ENCODE assay signal across 18 cellular contexts in genomic region chr9:123418506-123418905, GRCh38.
"Had no signal": no experiment of that assay in that cellular context is flagged by ENCODE, and none has a peak within 500 bp of the region (broad histone marks: within the 10 kb centered on the region; RNA-seq: fewer than 3 reads in every experiment).

No MANE protein-coding gene starts in this region.

- H3K9me3 Mint-ChIP-seq: activated naive CD8-positive, alpha-beta T cell treated with anti-CD3 and anti-CD28 coated beads for 36 hours; activated T-cell treated with anti-CD3 and anti-CD28 coated beads, Interleukin-2, amount 50 U/mL, for 4 hours; brain; mesothelial cell of epicardium; natural killer cell treated with Interleukin-12 subunit alpha and Interleukin-12 subunit beta and Interleukin-15 and Interleukin-18, amount 100 ng/mL, for 72 hours; stimulated activated naive CD8-positive, alpha-beta T cell treated with anti-CD3 and anti-CD28 coated beads, Interleukin-15, Interleukin-2, amounts not matched to agents 100 ng/mL and 50 ng/mL, for 24 hours had no signal

- H3K27ac ChIP-seq: colonic mucosa, foreskin keratinocyte, suprapubic skin, transverse colon had no signal

- DNase-seq: activated CD4-positive, alpha-beta T cell treated with anti-CD3 and anti-CD28 coated beads, Interleukin-2, amount 50 U/mL, for 1 hour; activated CD8-positive, alpha-beta memory T cell treated with anti-CD3 and anti-CD28 coated beads, Interleukin-2, amount 50 U/mL, for 4 hours; activated naive CD8-positive, alpha-beta T cell treated with anti-CD3 and anti-CD28 coated beads for 36 hours; activated T-cell treated with anti-CD3 and anti-CD28 coated beads, Interleukin-2, amount 50 U/mL, for 4 hours; central memory CD4-positive, alpha-beta T cell; colonic mucosa; foreskin keratinocyte; hippocampal formation; occipital lobe; T1000; transverse colon had no signal

- FAIRE-seq: islet of Langerhans had no signal

- H3K9me3 ChIP-seq: colonic mucosa, suprapubic skin, transverse colon had no signal

- H3K36me3 ChIP-seq: colonic mucosa, transverse colon had no signal

- H3K4me1 Mint-ChIP-seq: activated naive CD8-positive, alpha-beta T cell treated with anti-CD3 and anti-CD28 coated beads for 36 hours had no signal

- H3K4me3 Mint-ChIP-seq: activated naive CD8-positive, alpha-beta T cell treated with anti-CD3 and anti-CD28 coated beads for 36 hours; activated T-cell treated with anti-CD3 and anti-CD28 coated beads, Interleukin-2, amount 50 U/mL, for 4 hours; brain; mesothelial cell of epicardium; natural killer cell treated with Interleukin-12 subunit alpha and Interleukin-12 subunit beta and Interleukin-15 and Interleukin-18, amount 100 ng/mL, for 72 hours; stimulated activated naive CD8-positive, alpha-beta T cell treated with anti-CD3 and anti-CD28 coated beads, Interleukin-15, Interleukin-2, amounts not matched to agents 100 ng/mL and 50 ng/mL, for 24 hours had no signal

- H3K27me3 Mint-ChIP-seq: activated naive CD8-positive, alpha-beta T cell treated with anti-CD3 and anti-CD28 coated beads for 36 hours; natural killer cell treated with Interleukin-12 subunit alpha and Interleukin-12 subunit beta and Interleukin-15 and Interleukin-18, amount 100 ng/mL, for 72 hours; stimulated activated naive CD8-positive, alpha-beta T cell treated with anti-CD3 and anti-CD28 coated beads, Interleukin-15, Interleukin-2, amounts not matched to agents 100 ng/mL and 50 ng/mL, for 24 hours had no signal

- ATAC-seq: activated T-cell treated with anti-CD3 and anti-CD28 coated beads, Interleukin-2, amount 50 U/mL, for 4 hours; foreskin keratinocyte; natural killer cell treated with Interleukin-12 subunit alpha and Interleukin-12 subunit beta and Interleukin-15 and Interleukin-18, amount 100 ng/mL, for 72 hours had no signal

- H3K4me1 ChIP-seq: colonic mucosa, foreskin keratinocyte, transverse colon had no signal

- H3K4me3 ChIP-seq: colonic mucosa, suprapubic skin, transverse colon had no signal

- H3K27ac Mint-ChIP-seq: activated naive CD8-positive, alpha-beta T cell treated with anti-CD3 and anti-CD28 coated beads for 36 hours; mesothelial cell of epicardium; natural killer cell treated with Interleukin-12 subunit alpha and Interleukin-12 subunit beta and Interleukin-15 and Interleukin-18, amount 100 ng/mL, for 72 hours; progenitor cell of endocrine pancreas; stimulated activated naive CD8-positive, alpha-beta T cell treated with anti-CD3 and anti-CD28 coated beads, Interleukin-15, Interleukin-2, amounts not matched to agents 100 ng/mL and 50 ng/mL, for 24 hours had no signal

- H3K27me3 ChIP-seq: colonic mucosa, foreskin keratinocyte, suprapubic skin, transverse colon had no signal

- H3K36me3 Mint-ChIP-seq: natural killer cell treated with Interleukin-12 subunit alpha and Interleukin-12 subunit beta and Interleukin-15 and Interleukin-18, amount 100 ng/mL, for 72 hours had no signal
